14 cellular contexts compared by ENCODE assay signal in the genomic region with DNA sequence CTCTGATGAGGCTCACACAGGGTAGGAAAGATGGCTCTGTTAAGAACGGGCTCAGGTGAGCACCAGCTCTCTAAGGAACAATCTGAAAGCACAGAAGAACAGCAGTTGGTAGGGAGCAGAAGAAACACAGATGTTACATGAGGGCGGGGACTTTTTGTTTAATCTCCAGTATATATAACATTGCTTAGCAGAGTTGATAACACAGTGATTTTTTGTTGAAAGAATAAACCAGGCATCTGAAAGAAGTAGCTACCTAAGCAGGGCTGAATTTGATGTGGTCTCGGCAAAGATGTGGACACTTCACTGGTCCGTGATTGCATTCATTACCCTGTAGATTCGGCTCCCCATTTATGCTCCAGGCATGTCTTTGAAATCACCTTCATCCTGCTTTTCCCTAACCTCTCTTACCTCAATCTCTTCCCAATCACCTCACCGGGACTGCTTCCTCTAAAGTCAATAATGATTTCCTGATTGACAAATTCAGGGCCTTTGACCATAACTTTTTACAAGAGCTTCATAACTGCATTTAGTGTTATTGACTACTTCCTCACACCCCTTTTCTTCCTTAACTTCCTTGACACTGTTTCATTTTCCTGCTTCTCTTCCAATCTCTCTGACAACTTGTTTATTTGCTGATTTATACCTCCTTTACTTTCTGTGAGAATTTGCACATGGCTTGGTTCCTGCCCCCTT. TPM values are rescaled to one million over a fixed set of nuclear protein-coding genes. Genes with fewer than 3 reads are reported as not detected.
DNase-seq lines count a peak whose midpoint lies in the region; ATAC-seq lines count a peak whose summit lies in the region.
"Had no signal": no experiment of that assay in that cellular context is flagged by ENCODE, and none has a peak within 500 bp of the region (broad histone marks: within the 10 kb centered on the region; RNA-seq: fewer than 3 reads in every experiment).

No MANE protein-coding gene starts in this region.

- H3K4me1 Mint-ChIP-seq in activated T-cell treated with anti-CD3 and anti-CD28 coated beads, Interleukin-2, amount 50 U/mL, for 72 hours (ENCODE audit: low read depth), result peaks cover 89% of the 10 kb centered on the region
- H3K4me1 Mint-ChIP-seq in T-helper 17 cell, result peaks cover 22% of the 10 kb centered on the region
- H3K4me1 Mint-ChIP-seq in immature natural killer cell, result peaks cover 96 to 98% of the 10 kb centered on the region in 2 donors
- peaks cover 74% of the 10 kb centered on the region for H3K4me1 Mint-ChIP-seq in stimulated activated naive CD8-positive, alpha-beta T cell treated with anti-CD3 and anti-CD28 coated beads, Interleukin-15, amount 100 ng/mL, for 72 hours

- no peaks in the 10 kb centered on the region for H3K4me1 ChIP-seq in HAP-1
- H3K4me1 ChIP-seq: A549 had no signal

- peaks cover 3 to 11% of the 10 kb centered on the region in 2 donors for H3K36me3 Mint-ChIP-seq in activated T-cell treated with anti-CD3 and anti-CD28 coated beads, Interleukin-2, amount 50 U/mL, for 72 hours (ENCODE audit: insufficient read depth in 2 of 2)
- H3K36me3 Mint-ChIP-seq in T-helper 17 cell (ENCODE audit: low read depth) (peaks cover 4% of the 10 kb centered on the region), immature natural killer cell (peaks cover 7 to 42% (median 8%) of the 10 kb centered on the region in 3 donors)

- peaks cover 0 to 1% of the 10 kb centered on the region in 2 donors for H3K9me3 Mint-ChIP-seq in activated T-cell treated with anti-CD3 and anti-CD28 coated beads, Interleukin-2, amount 50 U/mL, for 72 hours
- H3K9me3 Mint-ChIP-seq in immature natural killer cell, result no peaks in the 10 kb centered on the region
- H3K9me3 Mint-ChIP-seq in stimulated activated naive CD8-positive, alpha-beta T cell treated with anti-CD3 and anti-CD28 coated beads, Interleukin-15, amount 100 ng/mL, for 72 hours, result peaks cover 0 to 11% of the 10 kb centered on the region in 2 donors

- H3K27ac Mint-ChIP-seq in activated T-cell treated with anti-CD3 and anti-CD28 coated beads, Interleukin-2, amount 50 U/mL, for 72 hours, result no peak overlapping the region
- peak overlapping the region; percentile 9 for H3K27ac Mint-ChIP-seq in T-helper 17 cell
- peak overlapping the region; percentile 81 to 92 (median 90) for H3K27ac Mint-ChIP-seq in immature natural killer cell
- H3K27ac Mint-ChIP-seq in stimulated activated naive CD8-positive, alpha-beta T cell treated with anti-CD3 and anti-CD28 coated beads, Interleukin-15, amount 100 ng/mL, for 72 hours, result peak overlapping the region; percentile 17 to 80

- no peaks in the 10 kb centered on the region for H3K27me3 ChIP-seq in HAP-1 (ENCODE audit: low read depth)
- H3K27me3 ChIP-seq: MG63 had no signal

- H3K36me3 ChIP-seq in HAP-1 (replicated peaks), result no peaks in the 10 kb centered on the region
- H3K36me3 ChIP-seq: MG63 had no signal

- in situ Hi-C loops in HAP-1 (cut with MboI; ENCODE audit: low sequenced_read_pairs), result no loop called here

- H3K4me3 ChIP-seq in HAP-1, result no peak overlapping the region
- H3K4me3 ChIP-seq: A549, MG63 had no signal

- DNase-seq in activated T-cell treated with anti-CD3 and anti-CD28 coated beads, Interleukin-2, amount 50 U/mL, for 72 hours, result no peak
- no peak for DNase-seq in activated T-cell treated with anti-CD3 and anti-CD28 coated beads, Interleukin-2, amount 50 U/mL, for 1 hour
- no peak for DNase-seq in T-helper 17 cell
- DNase-seq in immature natural killer cell, result no peak
- DNase-seq in stimulated activated naive CD8-positive, alpha-beta T cell treated with anti-CD3 and anti-CD28 coated beads, Interleukin-15, amount 100 ng/mL, for 72 hours, result no peak
- no peak for DNase-seq in HAP-1 (ENCODE audit: low spot score in 2 of 2)
- DNase-seq: AML-193, MG63, NCI-H1092 treated with DMSO at 0.1 percent for 48 hours, NCI-H187, PC-3 had no signal

- H3K9me3 ChIP-seq in T-helper 17 cell (ENCODE audit: control insufficient read depth, low read length, poor library complexity, severe bottlenecking) (no peaks in the 10 kb centered on the region), HAP-1 (no peaks in the 10 kb centered on the region)
- H3K9me3 ChIP-seq: A549, MG63 had no signal

- no peak for ATAC-seq in activated T-cell treated with anti-CD3 and anti-CD28 coated beads, Interleukin-2, amount 50 U/mL, for 72 hours (replicated peaks in 1 of 2)
- no peak for ATAC-seq in T-helper 17 cell
- ATAC-seq in stimulated activated naive CD8-positive, alpha-beta T cell treated with anti-CD3 and anti-CD28 coated beads, Interleukin-15, amount 100 ng/mL, for 72 hours, result no peak
- ATAC-seq in HG02763 (IDR thresholded peaks at IDR 0.05; ENCODE audit: unreplicated experiment), result no peak
- ATAC-seq: A549, PC-3 had no signal

- H3K4me3 Mint-ChIP-seq in activated T-cell treated with anti-CD3 and anti-CD28 coated beads, Interleukin-2, amount 50 U/mL, for 72 hours, result peak overlapping the region; percentile 4 to 5
- H3K4me3 Mint-ChIP-seq in T-helper 17 cell, result no peak overlapping the region
- H3K4me3 Mint-ChIP-seq in immature natural killer cell, result peak overlapping the region; percentile 43 to 60 (median 51)
- H3K4me3 Mint-ChIP-seq in stimulated activated naive CD8-positive, alpha-beta T cell treated with anti-CD3 and anti-CD28 coated beads, Interleukin-15, amount 100 ng/mL, for 72 hours, result peak overlapping the region; percentile 7 to 61

- no peaks in the 10 kb centered on the region for H3K27me3 Mint-ChIP-seq in activated T-cell treated with anti-CD3 and anti-CD28 coated beads, Interleukin-2, amount 50 U/mL, for 72 hours (ENCODE audit: low read depth)
- H3K27me3 Mint-ChIP-seq in T-helper 17 cell, result no peaks in the 10 kb centered on the region
- H3K27me3 Mint-ChIP-seq in immature natural killer cell (ENCODE audit: low read depth in 3 of 3), result peaks cover 3 to 10% (median 6%) of the 10 kb centered on the region in 3 donors
- no peaks in the 10 kb centered on the region for H3K27me3 Mint-ChIP-seq in stimulated activated naive CD8-positive, alpha-beta T cell treated with anti-CD3 and anti-CD28 coated beads, Interleukin-15, amount 100 ng/mL, for 72 hours

RNA-seq across cellular contexts. Expression of gene SAMD3, which starts 34.4 kb away (rescaled TPM):
- total RNA-seq in activated T-cell treated with anti-CD3 and anti-CD28 coated beads, Interleukin-2, amount 50 U/mL, for 72 hours, result 1 to 10 TPM; 3.8 to 4.6 TPM
- 10 to 100 TPM; 14.5 to 30.0 TPM for total RNA-seq in T-helper 17 cell
- 100 to 1,000 TPM; 208 to 376 (median 275) TPM for polyA plus RNA-seq in immature natural killer cell
- total RNA-seq: Daoy, PC-3 had no signal
- polyA plus RNA-seq: A549 had no signal
